Comparison of ENCODE assay signal across 2 cellular contexts in genomic region chr20:31922181-31922580, GRCh38.
A peak's percentile ranks its signal among the peaks of the same experiment; 100 is the strongest.
TF ChIP-seq lines count a peak whose summit lies in the region.

No MANE protein-coding gene starts in this region.

TF ChIP-seq in HepG2, 621 proteins besides CTCF, POLR2A, EP300 and RAD21:
- peak; percentile 50; the same call in 1 of the 2 replicates for TF ChIP-seq CEBPB (IDR thresholded peaks at IDR 0.05; ENCODE audit: borderline replicate concordance, low read depth, low read length)
- TF ChIP-seq TOPORS (CRISPR knock-in tag; IDR thresholded peaks at IDR 0.05): no peak
- TF ChIP-seq LCORL (IDR thresholded peaks at IDR 0.05): no peak
- no peak for TF ChIP-seq LCORL (CRISPR knock-in tag; IDR thresholded peaks at IDR 0.05)
TF ChIP-seq in HepG2: peak in this region for 1.

TF ChIP-seq in K562, 482 proteins besides CTCF, POLR2A, EP300 and RAD21:
- TF ChIP-seq CEBPB (tag; IDR thresholded peaks at IDR 0.05): peak; percentile 51; the same call in 1 of the 2 replicates
- TF ChIP-seq ZNF12 (CRISPR knock-in tag; IDR thresholded peaks at IDR 0.05): no peak
